ENCODE assay signal across 12 cellular contexts in the genomic region with DNA sequence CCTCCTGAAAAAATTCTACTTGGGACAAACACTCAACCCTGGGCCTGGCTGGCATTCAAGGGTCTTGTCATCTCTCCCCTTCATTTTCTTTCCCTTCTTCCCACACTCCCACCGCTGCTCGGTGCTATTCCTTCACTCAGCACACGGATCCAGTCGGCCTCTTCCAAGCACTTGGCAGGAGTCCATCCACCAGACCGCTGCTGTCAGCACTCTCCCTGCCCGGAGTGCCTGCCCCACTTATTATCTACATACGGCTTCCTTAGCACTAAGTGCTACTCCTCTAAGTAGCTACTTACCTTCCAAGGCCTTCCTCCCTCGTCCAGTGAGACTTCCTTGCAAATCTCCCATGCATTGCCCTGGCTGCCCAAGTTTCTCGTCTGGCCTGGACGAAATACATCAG. TPM values are rescaled to one million over a fixed set of nuclear protein-coding genes. Genes with fewer than 3 reads are reported as not detected.
DNase-seq lines count a peak whose midpoint lies in the region; ATAC-seq and TF ChIP-seq lines count a peak whose summit lies in the region.
"Had no signal": no experiment of that assay in that cellular context is flagged by ENCODE, and none has a peak within 500 bp of the region (broad histone marks: within the 10 kb centered on the region; RNA-seq: fewer than 3 reads in every experiment).

No MANE protein-coding gene starts in this region.

- no peaks in the 10 kb centered on the region for H3K9me3 ChIP-seq in right atrium auricular region
- no peaks in the 10 kb centered on the region for H3K9me3 ChIP-seq in upper lobe of left lung

- H3K4me3 ChIP-seq in right atrium auricular region (no peak overlapping the region), upper lobe of left lung (no peak overlapping the region), coronary artery (no peak overlapping the region)

- TF ChIP-seq EP300 in upper lobe of left lung (IDR thresholded peaks at IDR 0.05): no peak

- no peak for TF ChIP-seq CTCF in right atrium auricular region (IDR thresholded peaks at IDR 0.05)
- no peak for TF ChIP-seq CTCF in upper lobe of left lung (IDR thresholded peaks at IDR 0.05)
- TF ChIP-seq CTCF in coronary artery (IDR thresholded peaks at IDR 0.05): no peak

- H3K27me3 ChIP-seq in right atrium auricular region (no peaks in the 10 kb centered on the region), upper lobe of left lung (no peaks in the 10 kb centered on the region)

- H3K4me1 ChIP-seq in right atrium auricular region (peaks cover 0 to 17% of the 10 kb centered on the region in 2 donors), upper lobe of left lung (peaks cover 10 to 16% (median 11%) of the 10 kb centered on the region in 4 donors)

- peak; percentile 14 to 49 for ATAC-seq in upper lobe of left lung (ENCODE audit: low FRiP score in 2 of 2)
- ATAC-seq: activated CD8-positive, alpha-beta T cell treated with anti-CD3 and anti-CD28 coated beads, Interleukin-2, amount 10 ng/mL, durations not matched to agents 7 days and 5 days; natural killer cell treated with Interleukin-12 subunit alpha and Interleukin-12 subunit beta and Interleukin-15 and Interleukin-18, amount 100 ng/mL, for 72 hours had no signal

- WGBS in upper lobe of left lung, 2 donors: 30 to 58% methylated on average over 10 of the region's 10 CpGs

- H3K36me3 ChIP-seq in right atrium auricular region (no peaks in the 10 kb centered on the region), upper lobe of left lung (no peaks in the 10 kb centered on the region)

- no peak overlapping the region for H3K27ac ChIP-seq in right atrium auricular region
- H3K27ac ChIP-seq in upper lobe of left lung: peak overlapping the region in 1 of 4 donors; percentile 21
- H3K27ac ChIP-seq in coronary artery: no peak overlapping the region

- TF ChIP-seq POLR2A in upper lobe of left lung (IDR thresholded peaks at IDR 0.05): no peak

- DNase-seq in NCI-H82 (lab: John Stamatoyannopoulos, UW) (peak; percentile 45), NCI-H82 treated with DMSO at 0.1 percent for 48 hours (lab: John Stamatoyannopoulos, UW; ENCODE audit: unreplicated experiment) (no peak), astrocyte of the hippocampus (ENCODE audit: low read depth, low spot score) (peak; percentile 47), right atrium auricular region (ENCODE audit: low spot score) (peak; percentile 61), upper lobe of left lung (peak in 1 of 2 donors; percentile 62), SHP77 treated with DMSO at 0.1 percent for 48 hours (lab: John Stamatoyannopoulos, UW) (no peak), islet precursor cell (no peak), coronary artery (ENCODE audit: low spot score) (no peak)
- DNase-seq: activated CD8-positive, alpha-beta T cell treated with anti-CD3 and anti-CD28 coated beads, Interleukin-2, amount 10 ng/mL, durations not matched to agents 7 days and 5 days; activated naive CD4-positive, alpha-beta T cell; H7 had no signal

RNA-seq across cellular contexts. Expression of a gene that starts 29.8 kb away (rescaled TPM):
- total RNA-seq in right atrium auricular region: 100 to 1,000 TPM; 409 to 443 TPM
- 100 to 1,000 TPM; 186 to 586 (median 415) TPM for total RNA-seq in upper lobe of left lung

Comparison
In these comparisons a context has a peak if more than half of its experiments do, and no peak if none do; other contexts are left out.
1. DNase-seq: peak in NCI-H82 (single experiment), astrocyte of the hippocampus (single experiment) and right atrium auricular region (single experiment); none in NCI-H82 treated with DMSO at 0.1 percent for 48 hours (single experiment), SHP77 treated with DMSO at 0.1 percent for 48 hours (single experiment), islet precursor cell (single experiment) and coronary artery (single experiment).